Comparison of ENCODE assay signal across 14 cellular contexts in genomic region chr5:158739941-158740340, GRCh38.
DNase-seq lines count a peak whose midpoint lies in the region; ATAC-seq and TF ChIP-seq lines count a peak whose summit lies in the region.
"Had no signal": no experiment of that assay in that cellular context is flagged by ENCODE, and none has a peak within 500 bp of the region (broad histone marks: within the 10 kb centered on the region; RNA-seq: fewer than 3 reads in every experiment).

No MANE protein-coding gene starts in this region.

- no peaks in the 10 kb centered on the region for H3K9me3 Mint-ChIP-seq in osteocyte (ENCODE audit: unreplicated experiment)
- H3K9me3 Mint-ChIP-seq: activated naive CD8-positive, alpha-beta T cell treated with anti-CD3 and anti-CD28 coated beads, Interleukin-2, amount 50 U/mL, for 24 hours; IgD-negative memory B cell; natural killer cell treated with Interleukin-12 subunit alpha and Interleukin-12 subunit beta and Interleukin-15 and Interleukin-18, amount 100 ng/mL, for 72 hours had no signal

- DNase-seq in GM13977 (ENCODE audit: low spot score): no peak
- DNase-seq in amniotic epithelial cell (ENCODE audit: low read depth): peak; percentile 2
- DNase-seq in left ventricle myocardium inferior: no peak
- DNase-seq in testis: peak; percentile 31
- no peak for DNase-seq in NCI-H1930 (lab: John Stamatoyannopoulos, UW)
- DNase-seq in HPDE6-E6E7 (ENCODE audit: extremely low spot score): no peak
- DNase-seq in osteocyte (ENCODE audit: extremely low spot score, unreplicated experiment): no peak
- DNase-seq: activated naive CD8-positive, alpha-beta T cell treated with anti-CD3 and anti-CD28 coated beads, Interleukin-2, amount 50 U/mL, for 24 hours; NCI-H1694; NCI-H774; small intestine had no signal

- peaks cover 18% of the 10 kb centered on the region for H3K4me1 Mint-ChIP-seq in osteocyte (ENCODE audit: unreplicated experiment)
- H3K4me1 Mint-ChIP-seq: activated naive CD8-positive, alpha-beta T cell treated with anti-CD3 and anti-CD28 coated beads, Interleukin-2, amount 50 U/mL, for 24 hours had no signal

- in situ Hi-C loops in GM13977 (cut with MboI; ENCODE audit: low pct_unique_long_range_greater_than_20kb, low sequenced_read_pairs, unreplicated experiment): no loop called here

- WGBS in testis, 2 donors: 65% methylated on average over 10 of the region's 10 CpGs

- H3K27ac Mint-ChIP-seq in osteocyte (ENCODE audit: unreplicated experiment): no peak overlapping the region
- H3K27ac Mint-ChIP-seq: activated naive CD8-positive, alpha-beta T cell treated with anti-CD3 and anti-CD28 coated beads, Interleukin-2, amount 50 U/mL, for 24 hours; IgD-negative memory B cell; natural killer cell treated with Interleukin-12 subunit alpha and Interleukin-12 subunit beta and Interleukin-15 and Interleukin-18, amount 100 ng/mL, for 72 hours had no signal

- no peaks in the 10 kb centered on the region for H3K27me3 ChIP-seq in left ventricle myocardium inferior (ENCODE audit: low read depth)
- no peaks in the 10 kb centered on the region for H3K27me3 ChIP-seq in testis

- intact Hi-C loops in left ventricle myocardium inferior (cut with micrococcal nuclease): no loop called here
- intact Hi-C loops in testis (cut with DNase I; ENCODE audit: low total_unique reads): no loop called here

- H3K27ac ChIP-seq in left ventricle myocardium inferior (replicated peaks): peak overlapping the region; percentile 63
- no peak overlapping the region for H3K27ac ChIP-seq in testis

- H3K36me3 Mint-ChIP-seq in osteocyte (ENCODE audit: unreplicated experiment): peaks cover 41% of the 10 kb centered on the region
- H3K36me3 Mint-ChIP-seq: natural killer cell treated with Interleukin-12 subunit alpha and Interleukin-12 subunit beta and Interleukin-15 and Interleukin-18, amount 100 ng/mL, for 72 hours had no signal

- H3K4me3 Mint-ChIP-seq in osteocyte (ENCODE audit: unreplicated experiment): no peak overlapping the region
- H3K4me3 Mint-ChIP-seq: activated naive CD8-positive, alpha-beta T cell treated with anti-CD3 and anti-CD28 coated beads, Interleukin-2, amount 50 U/mL, for 24 hours; IgD-negative memory B cell; natural killer cell treated with Interleukin-12 subunit alpha and Interleukin-12 subunit beta and Interleukin-15 and Interleukin-18, amount 100 ng/mL, for 72 hours had no signal

- H3K4me1 ChIP-seq in left ventricle myocardium inferior (peaks cover 11% of the 10 kb centered on the region), testis (peaks cover 2% of the 10 kb centered on the region)

- no peak for ATAC-seq in GM21529 (IDR thresholded peaks at IDR 0.05; ENCODE audit: unreplicated experiment)
- ATAC-seq: activated naive CD8-positive, alpha-beta T cell treated with anti-CD3 and anti-CD28 coated beads, Interleukin-2, amount 50 U/mL, for 24 hours; natural killer cell treated with Interleukin-12 subunit alpha and Interleukin-12 subunit beta and Interleukin-15 and Interleukin-18, amount 100 ng/mL, for 72 hours had no signal

- H3K4me3 ChIP-seq in left ventricle myocardium inferior: no peak overlapping the region
- no peak overlapping the region for H3K4me3 ChIP-seq in testis

- H3K27me3 Mint-ChIP-seq in osteocyte (ENCODE audit: unreplicated experiment): no peaks in the 10 kb centered on the region
- H3K27me3 Mint-ChIP-seq: IgD-negative memory B cell had no signal

- TF ChIP-seq CTCF in GM13977 (IDR thresholded peaks at IDR 0.05; ENCODE audit: extremely low read depth, insufficient read depth, missing control alignments) (peak; percentile 7), left ventricle myocardium inferior (IDR thresholded peaks at IDR 0.05; ENCODE audit: borderline replicate concordance) (peak; percentile 48), testis (IDR thresholded peaks at IDR 0.05) (peak in 1 of 3 experiments; percentile 19), osteocyte (IDR thresholded peaks at IDR 0.05) (no peak)

- no peak for TF ChIP-seq POLR2A in testis (IDR thresholded peaks at IDR 0.05)

- H3K9me3 ChIP-seq in left ventricle myocardium inferior (replicated peaks) (no peaks in the 10 kb centered on the region), testis (no peaks in the 10 kb centered on the region)

- H3K36me3 ChIP-seq in left ventricle myocardium inferior (no peaks in the 10 kb centered on the region), testis (ENCODE audit: low read depth, missing control alignments) (no peaks in the 10 kb centered on the region)

Comparison
In these comparisons a context has a peak if more than half of its experiments do, and no peak if none do; other contexts are left out.
1. DNase-seq: peak in amniotic epithelial cell (single experiment) and testis (single experiment); none in GM13977 (single experiment), left ventricle myocardium inferior (single experiment), NCI-H1930 (0 of 2), HPDE6-E6E7 (single experiment) and osteocyte (single experiment).